ENCODE assay signal across 14 cellular contexts in genomic region chr1:8416857-8417256, GRCh38.
DNase-seq lines count a peak whose midpoint lies in the region; ATAC-seq and TF ChIP-seq lines count a peak whose summit lies in the region.
"Had no signal": no experiment of that assay in that cellular context is flagged by ENCODE, and none has a peak within 500 bp of the region (broad histone marks: within the 10 kb centered on the region; RNA-seq: fewer than 3 reads in every experiment).

No MANE protein-coding gene starts in this region.

- no peaks in the 10 kb centered on the region for H3K9me3 Mint-ChIP-seq in progenitor cell of endocrine pancreas (ENCODE audit: low read depth)
- no peaks in the 10 kb centered on the region for H3K9me3 Mint-ChIP-seq in natural killer cell treated with Interleukin-12 subunit alpha and Interleukin-12 subunit beta and Interleukin-15 and Interleukin-18, amount 100 ng/mL, for 72 hours

- H3K4me2 ChIP-seq in Loucy (ENCODE audit: low read depth, low read length, poor library complexity, severe bottlenecking) (peak overlapping the region; percentile 91), fibroblast of lung (ENCODE audit: extremely low read depth, insufficient read depth, low read length) (peak overlapping the region; percentile 11)

- H4K20me1 ChIP-seq in Loucy (ENCODE audit: insufficient read depth, low read length, poor library complexity, severe bottlenecking) (peaks cover 81% of the 10 kb centered on the region), fibroblast of lung (ENCODE audit: control insufficient read depth, extremely low read depth, insufficient read depth, low read length) (no peaks in the 10 kb centered on the region)

- POLR2A ChIA-PET in A673 (lab: Charles Lee; ENCODE audit: low non-redundant PET), result no interaction called here

- H2AFZ ChIP-seq in Loucy (ENCODE audit: low read length), result no peak overlapping the region
- no peak overlapping the region for H2AFZ ChIP-seq in fibroblast of lung (ENCODE audit: low read length)

- H3K9ac ChIP-seq in Loucy (ENCODE audit: low read depth, low read length, poor library complexity, severe bottlenecking) (peak overlapping the region; percentile 11), fibroblast of lung (ENCODE audit: insufficient read depth, low read length) (no peak overlapping the region)

- peaks cover 42% of the 10 kb centered on the region for H3K4me1 Mint-ChIP-seq in progenitor cell of endocrine pancreas (ENCODE audit: low read depth)
- peaks cover 7 to 25% of the 10 kb centered on the region in 2 donors for H3K4me1 Mint-ChIP-seq in natural killer cell treated with Interleukin-12 subunit alpha and Interleukin-12 subunit beta and Interleukin-15 and Interleukin-18, amount 100 ng/mL, for 72 hours (ENCODE audit: low read depth in 2 of 2)

- peak overlapping the region; percentile 82 for H3K27ac Mint-ChIP-seq in progenitor cell of endocrine pancreas
- no peak overlapping the region for H3K27ac Mint-ChIP-seq in natural killer cell treated with Interleukin-12 subunit alpha and Interleukin-12 subunit beta and Interleukin-15 and Interleukin-18, amount 100 ng/mL, for 72 hours

- ATAC-seq in GM21447 (IDR thresholded peaks at IDR 0.05; ENCODE audit: unreplicated experiment), result no peak
- ATAC-seq in natural killer cell treated with Interleukin-12 subunit alpha and Interleukin-12 subunit beta and Interleukin-15 and Interleukin-18, amount 100 ng/mL, for 72 hours, result no peak
- ATAC-seq: T-helper 17 cell had no signal

- H3K9me2 ChIP-seq in Loucy (replicated peaks; ENCODE audit: low read depth, low read length), result no peaks in the 10 kb centered on the region

- intact Hi-C loops in A673 (cut with micrococcal nuclease; ENCODE audit: unreplicated experiment), result no loop called here

- no peak overlapping the region for H3K4me3 Mint-ChIP-seq in progenitor cell of endocrine pancreas (ENCODE audit: low read depth)
- H3K4me3 Mint-ChIP-seq in natural killer cell treated with Interleukin-12 subunit alpha and Interleukin-12 subunit beta and Interleukin-15 and Interleukin-18, amount 100 ng/mL, for 72 hours, result no peak overlapping the region

- peaks cover 99% of the 10 kb centered on the region for H3K79me2 ChIP-seq in Loucy (ENCODE audit: insufficient read depth, low read length)
- H3K79me2 ChIP-seq in fibroblast of lung (ENCODE audit: control insufficient read depth, insufficient read depth, low read length), result peaks cover 85% of the 10 kb centered on the region

- H3K27ac ChIP-seq in A673 (ENCODE audit: low read depth, low read length, poor library complexity, severe bottlenecking), result peak overlapping the region; percentile 70
- H3K27ac ChIP-seq in fibroblast of lung (ENCODE audit: insufficient read depth, low read length), result no peak overlapping the region
- H3K27ac ChIP-seq: RWPE1, testis had no signal

- H3K4me3 ChIP-seq in A673 (ENCODE audit: low read depth, low read length, poor library complexity, severe bottlenecking) (no peak overlapping the region), Loucy (ENCODE audit: low read length, poor library complexity, severe bottlenecking) (peak overlapping the region; percentile 90), fibroblast of lung (replicated peaks in 1 of 4; ENCODE audit: control extremely low read depth in 1 of 4, insufficient read depth in 1 of 4, low read depth in 3 of 4, low read length in 4 of 4) (no peak overlapping the region)
- H3K4me3 ChIP-seq: testis had no signal

- no peaks in the 10 kb centered on the region for H3F3A ChIP-seq in Loucy (ENCODE audit: low read depth)

- H3K4me1 ChIP-seq in A673 (ENCODE audit: insufficient read depth, low read length, poor library complexity, severe bottlenecking) (peaks cover 88% of the 10 kb centered on the region), Loucy (ENCODE audit: insufficient read depth, low read length, poor library complexity, severe bottlenecking) (peaks cover 72% of the 10 kb centered on the region), fibroblast of lung (ENCODE audit: control insufficient read depth, extremely low read depth, insufficient read depth, low read length) (peaks cover 18% of the 10 kb centered on the region)

- no peaks in the 10 kb centered on the region for H3K27me3 ChIP-seq in A673 (replicated peaks; ENCODE audit: insufficient read depth, low read depth, low read length, poor library complexity)
- no peaks in the 10 kb centered on the region for H3K27me3 ChIP-seq in Loucy (ENCODE audit: insufficient read depth, low read length, poor library complexity, severe bottlenecking)
- H3K27me3 ChIP-seq in fibroblast of lung (ENCODE audit: control insufficient read depth, insufficient read depth, low read length), result no peaks in the 10 kb centered on the region
- H3K27me3 ChIP-seq: testis had no signal

- no peaks in the 10 kb centered on the region for H3K9me3 ChIP-seq in A673 (ENCODE audit: low read depth, low read length, poor library complexity, severe bottlenecking)
- no peaks in the 10 kb centered on the region for H3K9me3 ChIP-seq in Loucy (ENCODE audit: insufficient read depth, low read depth, low read length)
- H3K9me3 ChIP-seq in fibroblast of lung (ENCODE audit: control insufficient read depth, insufficient read depth, low read depth, low read length), result no peaks in the 10 kb centered on the region
- H3K9me3 ChIP-seq: testis had no signal

- CTCF ChIA-PET in A673 (lab: Charles Lee), result no interaction called here

- TF ChIP-seq CTCF in A673 (conservative IDR thresholded peaks at IDR 0.05; ENCODE audit: low read depth, low read length) (no peak), Loucy (conservative IDR thresholded peaks at IDR 0.05; ENCODE audit: low read length) (no peak), fibroblast of lung (conservative IDR thresholded peaks at IDR 0.05 in 1 of 2, IDR thresholded peaks at IDR 0.05 in 1 of 2; ENCODE audit: low read depth in 1 of 2, low read length in 2 of 2) (no peak), progenitor cell of endocrine pancreas (IDR thresholded peaks at IDR 0.05; ENCODE audit: unreplicated experiment) (no peak)

- H3K27me3 Mint-ChIP-seq in progenitor cell of endocrine pancreas, result no peaks in the 10 kb centered on the region
- peaks cover 0 to 2% of the 10 kb centered on the region in 2 donors for H3K27me3 Mint-ChIP-seq in natural killer cell treated with Interleukin-12 subunit alpha and Interleukin-12 subunit beta and Interleukin-15 and Interleukin-18, amount 100 ng/mL, for 72 hours
- H3K27me3 Mint-ChIP-seq: T-helper 17 cell had no signal

- H3K36me3 ChIP-seq in A673 (ENCODE audit: insufficient read depth, low read length, poor library complexity, severe bottlenecking) (peaks cover 16% of the 10 kb centered on the region), Loucy (ENCODE audit: insufficient read depth, low read length) (peaks cover 43% of the 10 kb centered on the region; the same call in 1 of the 2 replicates), fibroblast of lung (ENCODE audit: control insufficient read depth, insufficient read depth, low read length) (peaks cover 6% of the 10 kb centered on the region)

- DNase-seq in A673 (ENCODE audit: low spot score) (no peak), fibroblast of lung (ENCODE audit: low read depth in 2 of 2) (no peak), progenitor cell of endocrine pancreas (ENCODE audit: low spot score, unreplicated experiment) (no peak), NCI-H1436 treated with DMSO at 0.1 percent for 48 hours (lab: John Stamatoyannopoulos, UW) (no peak)
- no peak for DNase-seq in natural killer cell treated with Interleukin-12 subunit alpha and Interleukin-12 subunit beta and Interleukin-15 and Interleukin-18, amount 100 ng/mL, for 72 hours (ENCODE audit: low spot score)
- no peak for DNase-seq in activated CD8-positive, alpha-beta memory T cell treated with anti-CD3 and anti-CD28 coated beads for 24 hours
- DNase-seq: activated CD4-positive, alpha-beta T cell treated with anti-CD3 and anti-CD28 coated beads for 4 hours; islet precursor cell; NCI-H2081 treated with DMSO at 0.1 percent for 48 hours; T-helper 17 cell; testis had no signal

- no TSS peak for BruUV-seq in A673 (replicated peaks; lab: Mats Ljungman, UMichigan)

- peaks cover 10% of the 10 kb centered on the region for H3K36me3 Mint-ChIP-seq in progenitor cell of endocrine pancreas (ENCODE audit: insufficient read depth)
- peaks cover 5% of the 10 kb centered on the region for H3K36me3 Mint-ChIP-seq in natural killer cell treated with Interleukin-12 subunit alpha and Interleukin-12 subunit beta and Interleukin-15 and Interleukin-18, amount 100 ng/mL, for 72 hours
